16 cellular contexts compared by ENCODE assay signal in the genomic region with DNA sequence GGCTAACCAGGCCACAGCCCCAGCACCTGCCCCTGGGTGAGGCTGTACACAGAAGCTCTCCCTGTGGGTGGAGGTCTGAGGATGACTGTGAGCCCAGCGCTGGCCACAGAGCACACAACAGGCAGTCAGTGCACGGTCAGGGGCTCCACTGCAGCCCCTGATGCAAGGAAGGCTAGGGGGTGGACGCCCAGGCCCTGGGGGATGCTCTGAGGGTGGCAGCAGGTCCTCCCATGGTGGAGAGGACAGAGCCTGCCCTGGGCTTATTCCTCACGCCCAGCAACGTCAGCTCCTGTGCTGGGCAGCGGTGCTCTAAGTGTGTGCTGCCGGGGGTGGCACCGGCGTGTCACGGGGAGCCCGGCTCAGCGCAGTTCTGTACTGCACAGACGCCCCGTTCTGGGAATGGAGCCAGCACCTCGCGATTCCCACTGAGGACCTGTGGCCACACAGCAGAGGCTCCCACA.
DNase-seq lines count a peak whose midpoint lies in the region; ATAC-seq and TF ChIP-seq lines count a peak whose summit lies in the region.
"Had no signal": no experiment of that assay in that cellular context is flagged by ENCODE, and none has a peak within 500 bp of the region (broad histone marks: within the 10 kb centered on the region; RNA-seq: fewer than 3 reads in every experiment).

No MANE protein-coding gene starts in this region.

- no peaks in the 10 kb centered on the region for H3K4me1 ChIP-seq in left lung

- no TSS peak for BruUV-seq in Calu3 (replicated peaks; lab: Mats Ljungman, UMichigan)

- H3K36me3 ChIP-seq in left lung, result peaks cover 0 to 22% of the 10 kb centered on the region in 2 donors

- H3K4me3 ChIP-seq in choroid plexus epithelial cell (ENCODE audit: low read depth, low read length) (no peak overlapping the region), left lung (no peak overlapping the region)

- no peak overlapping the region for H3K27ac Mint-ChIP-seq in Calu3 (ENCODE audit: unreplicated experiment)
- H3K27ac Mint-ChIP-seq: activated CD4-positive, alpha-beta memory T cell treated with anti-CD3 and anti-CD28 coated beads, Interleukin-2, amount 10 ng/mL, durations not matched to agents 7 days and 5 days; activated T-helper 17 cell treated with anti-CD3 and anti-CD28 coated beads, Interleukin-2, amount 50 U/mL, for 72 hours had no signal

- CTCF ChIA-PET in Calu3 (lab: Charles Lee), result interaction anchor here (1.1 kb wide), 1 partner anchor 14 kb away, joined by 3 read pairs; no protein-coding TSS in a partner anchor

- H3K27ac ChIP-seq in left lung, result no peak overlapping the region
- H3K27ac ChIP-seq: 22Rv1 had no signal

- H3K4me1 Mint-ChIP-seq in Calu3 (ENCODE audit: low read depth, unreplicated experiment), result no peaks in the 10 kb centered on the region
- H3K4me1 Mint-ChIP-seq: activated CD4-positive, alpha-beta memory T cell treated with anti-CD3 and anti-CD28 coated beads, Interleukin-2, amount 10 ng/mL, durations not matched to agents 7 days and 5 days had no signal

- no peaks in the 10 kb centered on the region for H3K27me3 Mint-ChIP-seq in Calu3 (ENCODE audit: unreplicated experiment)
- H3K27me3 Mint-ChIP-seq: activated CD4-positive, alpha-beta memory T cell treated with anti-CD3 and anti-CD28 coated beads, Interleukin-2, amount 10 ng/mL, durations not matched to agents 7 days and 5 days; activated T-helper 17 cell treated with anti-CD3 and anti-CD28 coated beads, Interleukin-2, amount 50 U/mL, for 72 hours had no signal

- no peaks in the 10 kb centered on the region for H3K9me3 Mint-ChIP-seq in Calu3 (ENCODE audit: low read depth, unreplicated experiment)
- H3K9me3 Mint-ChIP-seq: activated CD4-positive, alpha-beta memory T cell treated with anti-CD3 and anti-CD28 coated beads, Interleukin-2, amount 10 ng/mL, durations not matched to agents 7 days and 5 days; activated T-helper 17 cell treated with anti-CD3 and anti-CD28 coated beads, Interleukin-2, amount 50 U/mL, for 72 hours had no signal

- H3K9me3 ChIP-seq in left lung, result no peaks in the 10 kb centered on the region

- no peaks in the 10 kb centered on the region for H3K27me3 ChIP-seq in left lung

- no peak for ATAC-seq in left lung
- ATAC-seq: activated T-helper 17 cell treated with anti-CD3 and anti-CD28 coated beads, Interleukin-2, amount 50 U/mL, for 72 hours had no signal

- TF ChIP-seq CTCF in choroid plexus epithelial cell (conservative IDR thresholded peaks at IDR 0.05; ENCODE audit: low read depth, low read length) (no peak), left lung (IDR thresholded peaks at IDR 0.05) (no peak), Calu3 (IDR thresholded peaks at IDR 0.05; ENCODE audit: unreplicated experiment) (no peak)

- intact Hi-C loops in left lung (cut with DNase I) (no loop called here), Calu3 (cut with micrococcal nuclease; ENCODE audit: unreplicated experiment) (no loop called here)

- H3K4me3 Mint-ChIP-seq in Calu3 (ENCODE audit: low read depth, unreplicated experiment), result no peak overlapping the region
- H3K4me3 Mint-ChIP-seq: activated CD4-positive, alpha-beta memory T cell treated with anti-CD3 and anti-CD28 coated beads, Interleukin-2, amount 10 ng/mL, durations not matched to agents 7 days and 5 days; activated T-helper 17 cell treated with anti-CD3 and anti-CD28 coated beads, Interleukin-2, amount 50 U/mL, for 72 hours had no signal

- H3K36me3 Mint-ChIP-seq in Calu3 (ENCODE audit: insufficient read depth, unreplicated experiment), result peaks cover 10% of the 10 kb centered on the region

- peak; percentile 34 for DNase-seq in DMS79 treated with DMSO at 0.1 percent for 48 hours (lab: John Stamatoyannopoulos, UW)
- no peak for DNase-seq in DMS79 (lab: John Stamatoyannopoulos, UW)
- peak; percentile 20 for DNase-seq in choroid plexus epithelial cell (ENCODE audit: low read depth)
- peak; percentile 27 to 64 for DNase-seq in left lung
- peak; percentile 62 for DNase-seq in superior temporal gyrus (ENCODE audit: extremely low spot score)
- DNase-seq in Calu3, result no peak
- no peak for DNase-seq in SW 1271 (lab: John Stamatoyannopoulos, UW)
- DNase-seq in T1000 (lab: John Stamatoyannopoulos, UW), result no peak
- DNase-seq: activated CD4-positive, alpha-beta memory T cell treated with anti-CD3 and anti-CD28 coated beads, Interleukin-2, amount 10 ng/mL, durations not matched to agents 7 days and 5 days; GOT3; NCI-H1417 treated with DMSO at 0.1 percent for 48 hours; NCI-H526 treated with DMSO at 0.1 percent for 48 hours; RPMI8226; T-helper 9 cell had no signal

Comparison
In these comparisons a context has a peak if more than half of its experiments do, and no peak if none do; other contexts are left out.
1. DNase-seq: peak in DMS79 treated with DMSO at 0.1 percent for 48 hours (single experiment), choroid plexus epithelial cell (single experiment), left lung (2 of 2) and superior temporal gyrus (single experiment); none in DMS79 (single experiment), Calu3 (single experiment), SW 1271 (0 of 2) and T1000 (single experiment).